Comparison of ENCODE assay signal across 2 cellular contexts in the genomic region with DNA sequence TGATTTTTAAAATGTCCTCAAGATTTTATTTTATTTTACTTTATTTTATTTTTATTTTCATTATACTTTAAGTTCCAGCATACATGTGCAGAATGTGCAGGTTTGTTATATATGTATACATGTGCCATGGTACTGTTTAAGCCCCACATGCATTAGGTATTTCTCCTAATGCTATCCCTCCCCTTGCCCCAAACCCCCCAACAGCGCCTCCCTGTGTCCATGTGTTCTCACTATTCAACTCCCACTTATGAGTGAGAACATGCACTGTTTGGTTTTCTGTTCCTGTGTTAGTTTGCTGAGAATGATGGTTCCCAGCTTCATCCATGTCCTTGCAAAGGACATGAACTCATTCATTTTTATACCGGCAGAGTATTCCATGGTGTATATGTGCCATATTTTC. TPM values are rescaled to one million over a fixed set of nuclear protein-coding genes. Genes with fewer than 3 reads are reported as not detected.
"Had no signal": no experiment of that assay in that cellular context is flagged by ENCODE, and none has a peak within 500 bp of the region (broad histone marks: within the 10 kb centered on the region; RNA-seq: fewer than 3 reads in every experiment).

No MANE protein-coding gene starts in this region.

RNA-seq across cellular contexts. Expression of a gene that starts 50.2 kb away (rescaled TPM):
- total RNA-seq: naive thymus-derived CD8-positive, alpha-beta T cell; natural killer cell treated with Interleukin-12 subunit alpha and Interleukin-12 subunit beta and Interleukin-15 and Interleukin-18, amount 100 ng/mL, for 72 hours had no signal
- polyA plus RNA-seq: naive thymus-derived CD8-positive, alpha-beta T cell had no signal
